13 cellular contexts compared by ENCODE assay signal in genomic region chr16:50679676-50680555, GRCh38. TPM values are rescaled to one million over a fixed set of nuclear protein-coding genes. Genes with fewer than 3 reads are reported as not detected.
DNase-seq lines count a peak whose midpoint lies in the region; ATAC-seq, FAIRE-seq and TF ChIP-seq lines count a peak whose summit lies in the region.
"Had no signal": no experiment of that assay in that cellular context is flagged by ENCODE, and none has a peak within 500 bp of the region (broad histone marks: within the 10 kb centered on the region; RNA-seq: fewer than 3 reads in every experiment).

No MANE protein-coding gene starts in this region.

- no peak for TF ChIP-seq RAD21 in HepG2 (CRISPR knock-in tag; IDR thresholded peaks at IDR 0.05)

- H4K20me1 ChIP-seq in HepG2 (ENCODE audit: insufficient read depth, low read length), result no peaks in the 10 kb centered on the region

- H3K9me3 Mint-ChIP-seq in activated CD4-positive, alpha-beta memory T cell treated with anti-CD3 and anti-CD28 coated beads, Interleukin-2, amount 10 ng/mL, durations not matched to agents 7 days and 5 days, result peaks cover 2% of the 10 kb centered on the region

- DNase-seq in HepG2 (ENCODE audit: low spot score), result no peak
- no peak for DNase-seq in right lobe of liver
- no peak for DNase-seq in activated CD4-positive, alpha-beta memory T cell treated with anti-CD3 and anti-CD28 coated beads, Interleukin-2, amount 10 ng/mL, durations not matched to agents 7 days and 5 days
- no peak for DNase-seq in upper lobe of left lung
- DNase-seq in DMS79 (lab: John Stamatoyannopoulos, UW), result no peak
- no peak for DNase-seq in BE2C
- DNase-seq: erythroblast; GF-D8; stimulated activated CD4-positive, alpha-beta T cell treated with anti-CD3 and anti-CD28 coated beads, Interleukin-2, amount 100 ng/mL, for 48 hours had no signal

- H3K4me3 ChIP-seq in HepG2 (replicated peaks in 1 of 3; ENCODE audit: insufficient read depth in 1 of 3, low read depth in 2 of 3, low read length in 3 of 3), result no peak overlapping the region
- peak overlapping the region in 1 of 3 donors; percentile 18 for H3K4me3 ChIP-seq in right lobe of liver
- peak overlapping the region; percentile 77 for H3K4me3 ChIP-seq in mononuclear cell (ENCODE audit: low read length)
- peak overlapping the region in 3 of 4 donors; percentile 36 to 49 (median 41) for H3K4me3 ChIP-seq in upper lobe of left lung
- H3K4me3 ChIP-seq in BE2C (ENCODE audit: low read depth, low read length), result no peak overlapping the region
- H3K4me3 ChIP-seq: hepatocyte had no signal

- no peak overlapping the region for H3K4me2 ChIP-seq in HepG2 (ENCODE audit: low read depth, low read length)
- H3K4me2 ChIP-seq: hepatocyte had no signal

- TF ChIP-seq CTCF in HepG2 (CRISPR knock-in tag; IDR thresholded peaks at IDR 0.05) (no peak), right lobe of liver (IDR thresholded peaks at IDR 0.05) (no peak), upper lobe of left lung (IDR thresholded peaks at IDR 0.05) (no peak), BE2C (IDR thresholded peaks at IDR 0.05; ENCODE audit: low read depth, low read length) (no peak)

- peaks cover 86% of the 10 kb centered on the region for H3K4me1 Mint-ChIP-seq in activated CD4-positive, alpha-beta memory T cell treated with anti-CD3 and anti-CD28 coated beads, Interleukin-2, amount 10 ng/mL, durations not matched to agents 7 days and 5 days

- H2AFZ ChIP-seq in HepG2 (ENCODE audit: low read length), result no peak overlapping the region
- H2AFZ ChIP-seq: hepatocyte had no signal

- in situ Hi-C loops in HepG2 (cut with HindIII; ENCODE audit: extremely low pct_ligation_motif_present, low pct_unique_long_range_greater_than_20kb), result no loop called here

- intact Hi-C loops in HepG2 (cut with micrococcal nuclease; ENCODE audit: unreplicated experiment), result no loop called here
- intact Hi-C loops in right lobe of liver (cut with DNase I), result loop anchor here in 1 of 2 donors (10.0 kb wide), 1 partner anchor 125 kb away; no protein-coding TSS in a partner anchor

- CTCF ChIA-PET in HepG2 (lab: Yijun Ruan, JAX; ENCODE audit: low intra/inter-chr PET ratio, low total read pairs), result no interaction called here
- CTCF ChIA-PET in activated CD4-positive, alpha-beta memory T cell treated with anti-CD3 and anti-CD28 coated beads, Interleukin-2, amount 10 ng/mL, durations not matched to agents 7 days and 5 days (lab: Charles Lee), result interaction anchor here (1.4 to 14.5 kb wide), 6 partner anchors 13 to 127 kb away, joined by 5 to 266 read pairs (median 11); partner anchors contain the start of gene CYLD

- TF ChIP-seq POLR2A in HepG2 (IDR thresholded peaks at IDR 0.05; ENCODE audit: insufficient read depth in 1 of 2, low read depth in 2 of 2, low read length in 2 of 2) (no peak), right lobe of liver (IDR thresholded peaks at IDR 0.05) (no peak), upper lobe of left lung (IDR thresholded peaks at IDR 0.05) (no peak)

- H3K9me3 ChIP-seq in HepG2 (ENCODE audit: low read length) (no peaks in the 10 kb centered on the region), right lobe of liver (no peaks in the 10 kb centered on the region), mononuclear cell (ENCODE audit: low read depth, low read length) (no peaks in the 10 kb centered on the region), upper lobe of left lung (no peaks in the 10 kb centered on the region), BE2C (no peaks in the 10 kb centered on the region)

- no peak for TF ChIP-seq EP300 in HepG2 (IDR thresholded peaks at IDR 0.05; ENCODE audit: low read depth in 2 of 2, low read length in 2 of 2)
- no peak for TF ChIP-seq EP300 in HepG2 (CRISPR knock-in tag; IDR thresholded peaks at IDR 0.05; ENCODE audit: borderline replicate concordance)
- no peak for TF ChIP-seq EP300 in upper lobe of left lung (IDR thresholded peaks at IDR 0.05)

- BruUV-seq in HepG2 (replicated peaks; lab: Mats Ljungman, UMichigan), result no TSS peak

- POLR2A ChIA-PET in HepG2 (lab: Yijun Ruan, JAX), result interaction anchor here (1.7 kb wide), 1 partner anchor 16 kb away, joined by 4 read pairs; no protein-coding TSS in a partner anchor
- POLR2A ChIA-PET in activated CD4-positive, alpha-beta memory T cell treated with anti-CD3 and anti-CD28 coated beads, Interleukin-2, amount 10 ng/mL, durations not matched to agents 7 days and 5 days (lab: Charles Lee), result interaction anchor here (0.8 to 11.4 kb wide), 6 partner anchors 8 to 64 kb away, joined by 3 to 164 read pairs (median 72); partner anchors contain the start of gene CYLD

- H3K36me3 ChIP-seq in HepG2 (replicated peaks in 1 of 2; ENCODE audit: control insufficient read depth in 1 of 2, insufficient read depth in 2 of 2, low read length in 2 of 2), result no peaks in the 10 kb centered on the region
- no peaks in the 10 kb centered on the region for H3K36me3 ChIP-seq in right lobe of liver
- H3K36me3 ChIP-seq in upper lobe of left lung, result no peaks in the 10 kb centered on the region
- no peaks in the 10 kb centered on the region for H3K36me3 ChIP-seq in BE2C

- H3K36me3 Mint-ChIP-seq in activated CD4-positive, alpha-beta memory T cell treated with anti-CD3 and anti-CD28 coated beads, Interleukin-2, amount 10 ng/mL, durations not matched to agents 7 days and 5 days (ENCODE audit: low read depth), result peaks cover 55% of the 10 kb centered on the region

- H3K4me1 ChIP-seq in HepG2 (ENCODE audit: insufficient read depth, low read length), result peaks cover 10% of the 10 kb centered on the region
- no peaks in the 10 kb centered on the region for H3K4me1 ChIP-seq in right lobe of liver
- H3K4me1 ChIP-seq in mononuclear cell (ENCODE audit: insufficient read depth, low read length), result peaks cover 77% of the 10 kb centered on the region
- peaks cover 7 to 45% (median 15%) of the 10 kb centered on the region in 4 donors for H3K4me1 ChIP-seq in upper lobe of left lung
- no peaks in the 10 kb centered on the region for H3K4me1 ChIP-seq in BE2C

- ATAC-seq in HepG2, result no peak
- ATAC-seq in right lobe of liver, result no peak
- no peak for ATAC-seq in upper lobe of left lung (ENCODE audit: low FRiP score in 2 of 2)
- ATAC-seq in HG02884 (IDR thresholded peaks at IDR 0.05; ENCODE audit: unreplicated experiment), result no peak

- no peak for FAIRE-seq in HepG2 (lab: Jason Lieb, UNC)

- H3K9ac ChIP-seq in HepG2 (ENCODE audit: insufficient read depth, low read depth, low read length), result no peak overlapping the region

- H3K27me3 ChIP-seq in HepG2 (ENCODE audit: control insufficient read depth in 1 of 2, insufficient read depth in 2 of 2, low read length in 2 of 2), result peaks cover 0 to 8% of the 10 kb centered on the region in 2 experiments; a peak in 3 of 5 replicates
- no peaks in the 10 kb centered on the region for H3K27me3 ChIP-seq in right lobe of liver
- no peaks in the 10 kb centered on the region for H3K27me3 ChIP-seq in mononuclear cell (ENCODE audit: insufficient read depth, low read length)
- H3K27me3 ChIP-seq in upper lobe of left lung, result no peaks in the 10 kb centered on the region
- H3K27me3 ChIP-seq in BE2C, result no peaks in the 10 kb centered on the region
- H3K27me3 ChIP-seq: hepatocyte had no signal

- peak overlapping the region; percentile 86 for H3K27ac Mint-ChIP-seq in activated CD4-positive, alpha-beta memory T cell treated with anti-CD3 and anti-CD28 coated beads, Interleukin-2, amount 10 ng/mL, durations not matched to agents 7 days and 5 days

- no peaks in the 10 kb centered on the region for H3K79me2 ChIP-seq in HepG2 (ENCODE audit: insufficient read depth, low read length)
- H3K79me2 ChIP-seq: hepatocyte had no signal

- H3K27ac ChIP-seq in HepG2 (ENCODE audit: extremely low read length, insufficient read depth, low read length) (no peak overlapping the region), right lobe of liver (peak overlapping the region in 1 of 3 donors; percentile 54), upper lobe of left lung (peak overlapping the region; percentile 58 to 88 (median 83))
- H3K27ac ChIP-seq: hepatocyte had no signal

- peak overlapping the region; percentile 91 for H3K4me3 Mint-ChIP-seq in activated CD4-positive, alpha-beta memory T cell treated with anti-CD3 and anti-CD28 coated beads, Interleukin-2, amount 10 ng/mL, durations not matched to agents 7 days and 5 days

- WGBS in HepG2 (ENCODE audit: low lambda C conversion rate), result 41% methylated on average over 6 of the region's 6 CpGs
- 42% methylated on average over 3 of the region's 6 CpGs for WGBS in right lobe of liver (ENCODE audit: insufficient coverage, low coverage, low lambda C conversion rate, missing lambda C conversion rate)
- 85 to 87% methylated on average over 6 of the region's 6 CpGs for WGBS in upper lobe of left lung, 2 donors

- H3K27me3 Mint-ChIP-seq in activated CD4-positive, alpha-beta memory T cell treated with anti-CD3 and anti-CD28 coated beads, Interleukin-2, amount 10 ng/mL, durations not matched to agents 7 days and 5 days, result no peaks in the 10 kb centered on the region

RNA-seq across cellular contexts. Expression of gene SNX20, which starts 1.2 kb away (rescaled TPM):
- not detected in 2 replicates for total RNA-seq in HepG2 (2016; rRNA removed; fragmentation: Illumina TruSeq; extraction: Trizol)
- total RNA-seq in HepG2 (2016; cell fraction: cytosol; rRNA removed; fragmentation: Illumina TruSeq; extraction: Trizol; ENCODE audit: low read depth), result not detected in 2 replicates
- total RNA-seq in HepG2 (2016; cell fraction: insoluble cytoplasmic fraction; rRNA removed; fragmentation: Illumina TruSeq; extraction: Trizol), result not detected in 2 replicates
- not detected in 2 replicates for total RNA-seq in HepG2 (2016; cell fraction: membrane; rRNA removed; fragmentation: Illumina TruSeq; extraction: Trizol)
- not detected in 2 replicates for total RNA-seq in HepG2 (2016; cell fraction: nucleus; rRNA removed; fragmentation: Illumina TruSeq; extraction: Trizol)
- polyA plus RNA-seq in HepG2 (2011; rRNA removed), result not detected in 2 replicates
- not detected in 2 replicates for polyA plus RNA-seq in HepG2 (2011; cell fraction: cytosol; rRNA removed)
- not detected in 2 replicates for polyA plus RNA-seq in HepG2 (2011; cell fraction: nucleus; rRNA removed)
- 0.04 TPM in 1 of 2 replicates, not detected in the other for polyA plus RNA-seq in HepG2 (2012)
- not detected in 2 replicates for polyA plus RNA-seq in HepG2 (2016; cell fraction: cytosol; fragmentation: Illumina TruSeq; extraction: Trizol; ENCODE audit: low read depth)
- not detected in 2 replicates for polyA plus RNA-seq in HepG2 (2016; cell fraction: insoluble cytoplasmic fraction; fragmentation: Illumina TruSeq; extraction: Trizol; ENCODE audit: low read depth)
- polyA plus RNA-seq in HepG2 (2016; cell fraction: membrane; fragmentation: Illumina TruSeq; extraction: Trizol; ENCODE audit: low read depth), result not detected in 2 replicates
- not detected in 2 replicates for polyA plus RNA-seq in HepG2 (2016; cell fraction: nucleus; fragmentation: Illumina TruSeq; extraction: Trizol; ENCODE audit: insufficient read depth, low read depth)
- polyA minus RNA-seq in HepG2 (2011; rRNA and poly(A)+ RNA removed; ENCODE audit: low replicate concordance), result not detected in 2 replicates
- polyA minus RNA-seq in HepG2 (2011; cell fraction: cytosol; rRNA and poly(A)+ RNA removed), result not detected in 2 replicates
- polyA minus RNA-seq in HepG2 (2011; cell fraction: nucleus; rRNA and poly(A)+ RNA removed), result not detected in 2 replicates
- total RNA-seq in right lobe of liver, result 1 to 10 TPM in 1 of 6 experiments, under 1 TPM in 5; 0.31 to 1.9 (median 0.71) TPM
- 10 to 100 TPM; 94.7 to 97.7 TPM for total RNA-seq in activated CD4-positive, alpha-beta memory T cell treated with anti-CD3 and anti-CD28 coated beads, Interleukin-2, amount 10 ng/mL, durations not matched to agents 7 days and 5 days
- total RNA-seq in mononuclear cell, result 24.3 TPM
- 10 to 100 TPM in 4 of 6 donors, 1 to 10 TPM in 2; 3.2 to 16.9 (median 13.2) TPM for total RNA-seq in upper lobe of left lung
- not detected for polyA plus RNA-seq in BE2C (2012; ENCODE audit: insufficient read depth, insufficient read length, low read depth)
- total RNA-seq: hepatocyte, MCF 10A had no signal
- polyA plus RNA-seq: hepatocyte had no signal

RNA-seq across cellular contexts. Expression of gene NOD2, which starts 13.5 kb away (rescaled TPM):
- total RNA-seq in HepG2 (2016; rRNA removed; fragmentation: Illumina TruSeq; extraction: Trizol), result 0.27 and 0.29 TPM in 2 replicates
- total RNA-seq in HepG2 (2016; cell fraction: cytosol; rRNA removed; fragmentation: Illumina TruSeq; extraction: Trizol; ENCODE audit: low read depth), result 0.18 and 0.20 TPM in 2 replicates
- total RNA-seq in HepG2 (2016; cell fraction: insoluble cytoplasmic fraction; rRNA removed; fragmentation: Illumina TruSeq; extraction: Trizol), result 0.09 and 0.12 TPM in 2 replicates
- 0.21 TPM in 1 of 2 replicates, not detected in the other for total RNA-seq in HepG2 (2016; cell fraction: membrane; rRNA removed; fragmentation: Illumina TruSeq; extraction: Trizol)
- total RNA-seq in HepG2 (2016; cell fraction: nucleus; rRNA removed; fragmentation: Illumina TruSeq; extraction: Trizol), result 0.22 and 0.38 TPM in 2 replicates
- polyA plus RNA-seq in HepG2 (2011; rRNA removed), result 0.76 and 0.81 TPM in 2 replicates
- 0.36 and 0.68 TPM in 2 replicates for polyA plus RNA-seq in HepG2 (2011; cell fraction: cytosol; rRNA removed)
- polyA plus RNA-seq in HepG2 (2011; cell fraction: nucleus; rRNA removed), result 1.9 and 2.3 TPM in 2 replicates
- polyA plus RNA-seq in HepG2 (2012), result 0.19 and 0.29 TPM in 2 replicates
- 0.02 and 0.03 TPM in 2 replicates for polyA plus RNA-seq in HepG2 (2016; cell fraction: cytosol; fragmentation: Illumina TruSeq; extraction: Trizol; ENCODE audit: low read depth)
- not detected in 2 replicates for polyA plus RNA-seq in HepG2 (2016; cell fraction: insoluble cytoplasmic fraction; fragmentation: Illumina TruSeq; extraction: Trizol; ENCODE audit: low read depth)
- polyA plus RNA-seq in HepG2 (2016; cell fraction: membrane; fragmentation: Illumina TruSeq; extraction: Trizol; ENCODE audit: low read depth), result not detected in 2 replicates
- polyA plus RNA-seq in HepG2 (2016; cell fraction: nucleus; fragmentation: Illumina TruSeq; extraction: Trizol; ENCODE audit: insufficient read depth, low read depth), result 0.17 and 0.37 TPM in 2 replicates
- 4.8 TPM in 1 of 2 replicates, not detected in the other for polyA minus RNA-seq in HepG2 (2011; rRNA and poly(A)+ RNA removed; ENCODE audit: low replicate concordance)
- 0.49 and 1.1 TPM in 2 replicates for polyA minus RNA-seq in HepG2 (2011; cell fraction: cytosol; rRNA and poly(A)+ RNA removed)
- polyA minus RNA-seq in HepG2 (2011; cell fraction: nucleus; rRNA and poly(A)+ RNA removed), result 2.1 and 2.3 TPM in 2 replicates
- total RNA-seq in right lobe of liver, result 1 to 10 TPM in 4 of 6 experiments, under 1 TPM in 2; 0.74 to 6.0 (median 1.4) TPM
- 10 to 100 TPM; 20.8 to 24.1 TPM for total RNA-seq in activated CD4-positive, alpha-beta memory T cell treated with anti-CD3 and anti-CD28 coated beads, Interleukin-2, amount 10 ng/mL, durations not matched to agents 7 days and 5 days
- total RNA-seq in mononuclear cell, result 21.6 TPM
- 10 to 100 TPM in 5 of 6 donors, 1 to 10 TPM in 1; 8.5 to 27.2 (median 11.2) TPM for total RNA-seq in upper lobe of left lung
- polyA plus RNA-seq in BE2C (2012; ENCODE audit: insufficient read depth, insufficient read length, low read depth), result not detected
- polyA plus RNA-seq: hepatocyte had no signal

Comparison
In these comparisons a context has a peak if more than half of its experiments do, and no peak if none do; other contexts are left out.
1. H3K4me3 ChIP-seq: peak in mononuclear cell (single experiment) and upper lobe of left lung (3 of 4); none in HepG2 (0 of 3) and BE2C (single experiment).